Comparison of ENCODE assay signal across 22 cellular contexts in the genomic region with DNA sequence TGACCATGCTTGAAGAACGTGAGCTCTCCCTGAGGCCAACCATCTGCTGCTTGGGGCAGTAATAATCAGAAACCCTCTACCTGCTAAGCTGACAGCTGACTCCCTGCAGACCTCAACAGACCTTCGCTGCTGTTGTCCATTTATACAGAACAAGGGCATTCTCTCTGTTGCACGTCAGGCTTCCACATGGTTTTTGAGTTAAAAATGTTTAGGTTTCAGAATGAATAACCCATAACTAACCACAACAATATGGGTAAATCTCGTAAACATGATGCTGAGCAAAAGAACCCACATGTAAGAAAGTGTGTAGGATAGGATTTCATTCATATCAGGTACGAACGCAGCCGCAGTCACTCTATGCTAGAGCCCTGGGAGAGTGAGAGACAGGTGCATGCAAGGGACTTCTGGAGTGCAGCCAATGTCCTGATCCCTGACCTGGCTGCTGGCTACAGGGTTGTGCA.
"Had no signal": no experiment of that assay in that cellular context is flagged by ENCODE, and none has a peak within 500 bp of the region (broad histone marks: within the 10 kb centered on the region; RNA-seq: fewer than 3 reads in every experiment).

No MANE protein-coding gene starts in this region.

- H3K4me3 ChIP-seq: coronary artery, esophagus squamous epithelium, gastrocnemius medialis, left ventricle myocardium inferior, right lobe of liver, skin epidermis, thyroid gland, upper lobe of right lung had no signal

- H3K27ac ChIP-seq: coronary artery, esophagus squamous epithelium, gastrocnemius medialis, left ventricle myocardium inferior, right lobe of liver, skin epidermis, thyroid gland, upper lobe of right lung had no signal

- H3K4me1 ChIP-seq: esophagus squamous epithelium, gastrocnemius medialis, left ventricle myocardium inferior, right lobe of liver, thyroid gland, upper lobe of right lung had no signal

- H3K27me3 ChIP-seq: esophagus squamous epithelium, gastrocnemius medialis, right lobe of liver, thyroid gland, upper lobe of right lung had no signal

- H3K9me3 ChIP-seq: esophagus squamous epithelium, gastrocnemius medialis, left ventricle myocardium inferior, right lobe of liver, thyroid gland, upper lobe of right lung had no signal

- ATAC-seq: gastrocnemius medialis; naive thymus-derived CD4-positive, alpha-beta T cell; right lobe of liver; upper lobe of right lung had no signal

- H3K36me3 ChIP-seq: esophagus squamous epithelium, gastrocnemius medialis, left ventricle myocardium inferior, right lobe of liver, thyroid gland, upper lobe of right lung had no signal

- FAIRE-seq: astrocyte had no signal

- DNase-seq: activated B cell treated with CpG ODN at 0.5 μM for 24 hours; activated CD4-positive, alpha-beta memory T cell treated with anti-CD3 and anti-CD28 coated beads for 36 hours; activated CD4-positive, alpha-beta T cell treated with anti-CD3 and anti-CD28 coated beads for 4 hours; activated naive CD4-positive, alpha-beta T cell treated with Interleukin-2 at 50 U/mL for 16 hours; activated naive CD8-positive, alpha-beta T cell treated with anti-CD3 and anti-CD28 coated beads for 36 hours; activated T-cell treated with anti-CD3 and anti-CD28 coated beads, Interleukin-2, amount 50 U/mL, for 48 hours; central memory CD4-positive, alpha-beta T cell; endodermal cell; esophagus squamous epithelium; gastrocnemius medialis; hippocampal formation; kidney glomerular epithelial cell; left ventricle myocardium inferior; naive thymus-derived CD4-positive, alpha-beta T cell; occipital lobe; right lobe of liver; stimulated activated CD4-positive, alpha-beta T cell treated with anti-CD3 and anti-CD28 coated beads, Interleukin-1b, Interleukin-23, amount 100 ng/mL, for 48 hours; thyroid gland; upper lobe of right lung had no signal
